Comparison of ENCODE assay signal across 27 cellular contexts in the genomic region with DNA sequence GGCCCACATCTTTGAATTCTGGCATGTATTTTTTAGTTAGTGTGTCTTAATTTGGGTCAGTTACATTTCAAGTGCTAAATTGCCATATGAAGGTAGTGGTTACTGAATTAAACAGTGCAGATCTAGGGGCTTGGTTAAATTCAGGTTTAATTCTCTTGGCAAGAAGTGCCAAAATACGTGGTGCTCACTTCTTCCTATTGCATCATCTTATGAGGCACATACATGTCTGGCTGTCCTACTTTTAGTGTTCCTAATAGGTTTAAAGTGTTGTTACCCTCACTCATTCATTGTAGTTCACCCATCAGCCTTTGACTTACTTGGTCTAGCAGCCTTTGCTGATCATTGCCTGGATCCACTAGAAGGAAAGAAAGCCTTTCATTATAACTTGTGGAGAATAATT.
"Had no signal": no experiment of that assay in that cellular context is flagged by ENCODE, and none has a peak within 500 bp of the region (broad histone marks: within the 10 kb centered on the region; RNA-seq: fewer than 3 reads in every experiment).

No MANE protein-coding gene starts in this region.

- ATAC-seq: activated CD8-positive, alpha-beta memory T cell treated with anti-CD3 and anti-CD28 coated beads, Interleukin-2, amount 10 ng/mL, durations not matched to agents 7 days and 5 days; activated naive CD8-positive, alpha-beta T cell treated with anti-CD3 and anti-CD28 coated beads, Interleukin-2, amount 50 U/mL, for 24 hours; foreskin keratinocyte; mucosa of descending colon; natural killer cell treated with Interleukin-12 subunit alpha and Interleukin-12 subunit beta and Interleukin-15 and Interleukin-18, amount 100 ng/mL, for 72 hours had no signal

- DNase-seq: activated CD4-positive, alpha-beta memory T cell treated with anti-CD3 and anti-CD28 coated beads, Interleukin-2, amount 10 ng/mL, durations not matched to agents 7 days and 5 days; activated CD4-positive, alpha-beta T cell treated with anti-CD3 and anti-CD28 coated beads, Interleukin-2, amount 10 ng/mL, durations not matched to agents 7 days and 5 days; activated CD4-positive, CD25-positive, alpha-beta regulatory T cell treated with anti-CD3 and anti-CD28 coated beads, Interleukin-2, amount 50 U/mL, for 72 hours; activated CD8-positive, alpha-beta memory T cell treated with anti-CD3 and anti-CD28 coated beads, Interleukin-2, amount 10 ng/mL, durations not matched to agents 7 days and 5 days; activated naive CD8-positive, alpha-beta T cell treated with anti-CD3 and anti-CD28 coated beads, Interleukin-2, amount 50 U/mL, for 24 hours; activated T-cell treated with anti-CD3 and anti-CD28 coated beads, Interleukin-2, amount 50 U/mL, for 48 hours; amygdala; dermis blood vessel endothelial cell; effector CD4-positive, alpha-beta T cell; foreskin keratinocyte; left ventricle myocardium inferior; mesendoderm; mucosa of descending colon; spleen; stimulated activated naive CD4-positive, alpha-beta T cell treated with Interleukin-2 at 50 U/mL for 16 hours; T-helper 2 cell; testis; transverse colon had no signal

- H3K27me3 ChIP-seq: esophagus muscularis mucosa, foreskin keratinocyte, right atrium auricular region, spleen, testis, transverse colon had no signal

- H3K27ac Mint-ChIP-seq: activated CD4-positive, alpha-beta memory T cell treated with anti-CD3 and anti-CD28 coated beads, Interleukin-2, amount 10 ng/mL, durations not matched to agents 7 days and 5 days; activated CD4-positive, alpha-beta T cell treated with anti-CD3 and anti-CD28 coated beads, Interleukin-2, amount 10 ng/mL, durations not matched to agents 7 days and 5 days; activated CD8-positive, alpha-beta memory T cell treated with anti-CD3 and anti-CD28 coated beads, Interleukin-2, amount 10 ng/mL, durations not matched to agents 7 days and 5 days; activated naive CD4-positive, alpha-beta T cell treated with anti-CD3 and anti-CD28 coated beads, Interleukin-2, amount 50 U/mL, for 24 hours; activated naive CD8-positive, alpha-beta T cell treated with anti-CD3 and anti-CD28 coated beads, Interleukin-2, amount 50 U/mL, for 24 hours; activated T-helper 2 cell treated with anti-CD3 and anti-CD28 coated beads, Interferon-gamma antibody, Interleukin-2, Interleukin-4, amounts not matched to agents 10 μg/mL and 5 μg/mL and 100 μg/mL, durations not matched to agents 14 hours and 24 hours and 36 hours had no signal

- H3K27me3 Mint-ChIP-seq: activated CD4-positive, alpha-beta memory T cell treated with anti-CD3 and anti-CD28 coated beads, Interleukin-2, amount 10 ng/mL, durations not matched to agents 7 days and 5 days; activated CD4-positive, alpha-beta T cell treated with anti-CD3 and anti-CD28 coated beads, Interleukin-2, amount 10 ng/mL, durations not matched to agents 7 days and 5 days; activated CD8-positive, alpha-beta memory T cell treated with anti-CD3 and anti-CD28 coated beads, Interleukin-2, amount 10 ng/mL, durations not matched to agents 7 days and 5 days; activated naive CD4-positive, alpha-beta T cell treated with anti-CD3 and anti-CD28 coated beads, Interleukin-2, amount 50 U/mL, for 24 hours; activated naive CD8-positive, alpha-beta T cell treated with anti-CD3 and anti-CD28 coated beads, Interleukin-2, amount 50 U/mL, for 24 hours; central memory CD8-positive, alpha-beta T cell; natural killer cell treated with Interleukin-12 subunit alpha and Interleukin-12 subunit beta and Interleukin-15 and Interleukin-18, amount 100 ng/mL, for 72 hours had no signal

- FAIRE-seq: colon, islet of Langerhans had no signal

- H3K9me3 Mint-ChIP-seq: activated CD4-positive, alpha-beta memory T cell treated with anti-CD3 and anti-CD28 coated beads, Interleukin-2, amount 10 ng/mL, durations not matched to agents 7 days and 5 days; activated CD4-positive, alpha-beta T cell treated with anti-CD3 and anti-CD28 coated beads, Interleukin-2, amount 10 ng/mL, durations not matched to agents 7 days and 5 days; activated naive CD4-positive, alpha-beta T cell treated with anti-CD3 and anti-CD28 coated beads, Interleukin-2, amount 50 U/mL, for 24 hours; activated naive CD8-positive, alpha-beta T cell treated with anti-CD3 and anti-CD28 coated beads, Interleukin-2, amount 50 U/mL, for 24 hours; activated T-helper 2 cell treated with anti-CD3 and anti-CD28 coated beads, Interferon-gamma antibody, Interleukin-2, Interleukin-4, amounts not matched to agents 10 μg/mL and 5 μg/mL and 100 μg/mL, durations not matched to agents 14 hours and 24 hours and 36 hours; central memory CD8-positive, alpha-beta T cell; natural killer cell treated with Interleukin-12 subunit alpha and Interleukin-12 subunit beta and Interleukin-15 and Interleukin-18, amount 100 ng/mL, for 72 hours had no signal

- H3K4me1 ChIP-seq: esophagus muscularis mucosa, foreskin keratinocyte, left ventricle myocardium inferior, right atrium auricular region, spleen, testis, transverse colon had no signal

- H3K4me3 Mint-ChIP-seq: activated CD4-positive, alpha-beta memory T cell treated with anti-CD3 and anti-CD28 coated beads, Interleukin-2, amount 10 ng/mL, durations not matched to agents 7 days and 5 days; activated CD4-positive, alpha-beta T cell treated with anti-CD3 and anti-CD28 coated beads, Interleukin-2, amount 10 ng/mL, durations not matched to agents 7 days and 5 days; activated CD8-positive, alpha-beta memory T cell treated with anti-CD3 and anti-CD28 coated beads, Interleukin-2, amount 10 ng/mL, durations not matched to agents 7 days and 5 days; activated naive CD4-positive, alpha-beta T cell treated with anti-CD3 and anti-CD28 coated beads, Interleukin-2, amount 50 U/mL, for 24 hours; activated naive CD8-positive, alpha-beta T cell treated with anti-CD3 and anti-CD28 coated beads, Interleukin-2, amount 50 U/mL, for 24 hours; central memory CD8-positive, alpha-beta T cell; natural killer cell treated with Interleukin-12 subunit alpha and Interleukin-12 subunit beta and Interleukin-15 and Interleukin-18, amount 100 ng/mL, for 72 hours had no signal

- H3K9me3 ChIP-seq: esophagus muscularis mucosa, left ventricle myocardium inferior, mucosa of descending colon, right atrium auricular region, spleen, testis, transverse colon had no signal

- H3K4me1 Mint-ChIP-seq: activated CD4-positive, alpha-beta memory T cell treated with anti-CD3 and anti-CD28 coated beads, Interleukin-2, amount 10 ng/mL, durations not matched to agents 7 days and 5 days; activated CD8-positive, alpha-beta memory T cell treated with anti-CD3 and anti-CD28 coated beads, Interleukin-2, amount 10 ng/mL, durations not matched to agents 7 days and 5 days; activated naive CD4-positive, alpha-beta T cell treated with anti-CD3 and anti-CD28 coated beads, Interleukin-2, amount 50 U/mL, for 24 hours; central memory CD8-positive, alpha-beta T cell had no signal

- H3K27ac ChIP-seq: esophagus muscularis mucosa, foreskin keratinocyte, left ventricle myocardium inferior, right atrium auricular region, spleen, testis, transverse colon had no signal

- H3K4me3 ChIP-seq: esophagus muscularis mucosa, left ventricle myocardium inferior, lung, mucosa of descending colon, right atrium auricular region, spleen, testis, transverse colon had no signal
